2 cellular contexts compared by ENCODE assay signal in the genomic region with DNA sequence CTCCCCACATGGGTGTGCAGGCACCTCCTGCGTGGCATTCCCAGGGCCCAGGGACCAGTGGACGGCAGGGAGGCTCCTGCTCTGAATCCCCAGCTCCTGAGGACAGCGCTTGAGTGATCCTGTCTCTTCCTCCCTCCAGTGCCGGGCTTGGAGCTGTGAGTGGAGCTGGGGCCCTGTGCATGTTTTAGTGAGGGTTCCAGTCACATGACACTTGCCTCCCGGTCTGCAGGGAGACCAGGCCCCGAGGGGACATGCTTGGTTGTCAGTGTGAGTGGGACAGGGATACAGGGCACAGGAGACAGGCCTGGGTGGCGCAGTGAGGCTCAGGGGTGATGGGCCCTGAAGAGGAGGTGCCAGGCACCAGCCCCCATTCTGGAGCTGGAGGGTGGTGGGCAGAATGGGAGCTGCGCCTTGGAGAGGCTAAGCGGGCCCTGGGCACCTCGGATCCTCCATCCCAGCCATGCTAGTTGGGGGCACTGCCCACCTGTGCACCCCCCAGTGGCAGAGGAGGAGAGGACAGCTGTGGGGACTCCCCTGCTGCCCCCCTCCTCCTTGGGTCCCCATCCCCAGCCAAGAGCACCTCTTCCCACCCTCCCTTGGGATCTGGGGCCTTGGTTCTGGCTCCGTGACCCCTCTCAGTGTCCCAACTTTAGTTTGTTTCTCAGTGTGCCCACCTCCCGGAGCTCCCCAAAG.
TF ChIP-seq lines count a peak whose summit lies in the region.

No MANE protein-coding gene starts in this region.

TF ChIP-seq in GM23338, 12 proteins besides CTCF, POLR2A, EP300 and RAD21:
- TF ChIP-seq EZH2 (IDR thresholded peaks at IDR 0.05; ENCODE audit: low read depth, unreplicated experiment) (no peak), CREB1 (CRISPR knock-in tag; IDR thresholded peaks at IDR 0.05; ENCODE audit: low read depth) (no peak), NANOG (IDR thresholded peaks at IDR 0.05; ENCODE audit: borderline replicate concordance) (no peak), ZNF114 (CRISPR knock-in tag; IDR thresholded peaks at IDR 0.05) (no peak), ZNF331 (CRISPR knock-in tag; IDR thresholded peaks at IDR 0.05; ENCODE audit: low read depth) (no peak)
- TF ChIP-seq, protein P1, sequence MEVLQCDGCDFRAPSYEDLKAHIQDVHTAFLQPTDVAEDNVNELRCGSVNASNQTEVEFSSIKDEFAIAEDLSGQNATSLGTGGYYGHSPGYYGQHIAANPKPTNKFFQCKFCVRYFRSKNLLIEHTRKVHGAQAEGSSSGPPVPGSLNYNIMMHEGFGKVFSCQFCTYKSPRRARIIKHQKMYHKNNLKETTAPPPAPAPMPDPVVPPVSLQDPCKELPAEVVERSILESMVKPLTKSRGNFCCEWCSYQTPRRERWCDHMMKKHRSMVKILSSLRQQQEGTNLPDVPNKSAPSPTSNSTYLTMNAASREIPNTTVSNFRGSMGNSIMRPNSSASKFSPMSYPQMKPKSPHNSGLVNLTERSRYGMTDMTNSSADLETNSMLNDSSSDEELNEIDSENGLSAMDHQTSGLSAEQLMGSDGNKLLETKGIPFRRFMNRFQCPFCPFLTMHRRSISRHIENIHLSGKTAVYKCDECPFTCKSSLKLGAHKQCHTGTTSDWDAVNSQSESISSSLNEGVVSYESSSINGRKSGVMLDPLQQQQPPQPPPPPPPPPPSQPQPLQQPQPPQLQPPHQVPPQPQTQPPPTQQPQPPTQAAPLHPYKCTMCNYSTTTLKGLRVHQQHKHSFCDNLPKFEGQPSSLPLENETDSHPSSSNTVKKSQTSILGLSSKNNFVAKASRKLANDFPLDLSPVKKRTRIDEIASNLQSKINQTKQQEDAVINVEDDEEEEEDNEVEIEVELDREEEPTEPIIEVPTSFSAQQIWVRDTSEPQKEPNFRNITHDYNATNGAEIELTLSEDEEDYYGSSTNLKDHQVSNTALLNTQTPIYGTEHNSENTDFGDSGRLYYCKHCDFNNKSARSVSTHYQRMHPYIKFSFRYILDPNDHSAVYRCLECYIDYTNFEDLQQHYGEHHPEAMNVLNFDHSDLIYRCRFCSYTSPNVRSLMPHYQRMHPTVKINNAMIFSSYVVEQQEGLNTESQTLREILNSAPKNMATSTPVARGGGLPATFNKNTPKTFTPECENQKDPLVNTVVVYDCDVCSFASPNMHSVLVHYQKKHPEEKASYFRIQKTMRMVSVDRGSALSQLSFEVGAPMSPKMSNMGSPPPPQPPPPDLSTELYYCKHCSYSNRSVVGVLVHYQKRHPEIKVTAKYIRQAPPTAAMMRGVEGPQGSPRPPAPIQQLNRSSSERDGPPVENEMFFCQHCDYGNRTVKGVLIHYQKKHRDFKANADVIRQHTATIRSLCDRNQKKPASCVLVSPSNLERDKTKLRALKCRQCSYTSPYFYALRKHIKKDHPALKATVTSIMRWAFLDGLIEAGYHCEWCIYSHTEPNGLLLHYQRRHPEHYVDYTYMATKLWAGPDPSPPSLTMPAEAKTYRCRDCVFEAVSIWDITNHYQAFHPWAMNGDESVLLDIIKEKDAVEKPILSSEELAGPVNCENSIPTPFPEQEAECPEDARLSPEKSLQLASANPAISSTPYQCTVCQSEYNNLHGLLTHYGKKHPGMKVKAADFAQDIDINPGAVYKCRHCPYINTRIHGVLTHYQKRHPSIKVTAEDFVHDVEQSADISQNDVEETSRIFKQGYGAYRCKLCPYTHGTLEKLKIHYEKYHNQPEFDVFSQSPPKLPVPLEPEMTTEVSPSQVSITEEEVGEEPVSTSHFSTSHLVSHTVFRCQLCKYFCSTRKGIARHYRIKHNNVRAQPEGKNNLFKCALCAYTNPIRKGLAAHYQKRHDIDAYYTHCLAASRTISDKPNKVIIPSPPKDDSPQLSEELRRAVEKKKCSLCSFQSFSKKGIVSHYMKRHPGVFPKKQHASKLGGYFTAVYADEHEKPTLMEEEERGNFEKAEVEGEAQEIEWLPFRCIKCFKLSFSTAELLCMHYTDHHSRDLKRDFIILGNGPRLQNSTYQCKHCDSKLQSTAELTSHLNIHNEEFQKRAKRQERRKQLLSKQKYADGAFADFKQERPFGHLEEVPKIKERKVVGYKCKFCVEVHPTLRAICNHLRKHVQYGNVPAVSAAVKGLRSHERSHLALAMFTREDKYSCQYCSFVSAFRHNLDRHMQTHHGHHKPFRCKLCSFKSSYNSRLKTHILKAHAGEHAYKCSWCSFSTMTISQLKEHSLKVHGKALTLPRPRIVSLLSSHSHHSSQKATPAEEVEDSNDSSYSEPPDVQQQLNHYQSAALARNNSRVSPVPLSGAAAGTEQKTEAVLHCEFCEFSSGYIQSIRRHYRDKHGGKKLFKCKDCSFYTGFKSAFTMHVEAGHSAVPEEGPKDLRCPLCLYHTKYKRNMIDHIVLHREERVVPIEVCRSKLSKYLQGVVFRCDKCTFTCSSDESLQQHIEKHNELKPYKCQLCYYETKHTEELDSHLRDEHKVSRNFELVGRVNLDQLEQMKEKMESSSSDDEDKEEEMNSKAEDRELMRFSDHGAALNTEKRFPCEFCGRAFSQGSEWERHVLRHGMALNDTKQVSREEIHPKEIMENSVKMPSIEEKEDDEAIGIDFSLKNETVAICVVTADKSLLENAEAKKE (CRISPR knock-in tag; IDR thresholded peaks at IDR 0.05): no peak

TF ChIP-seq in H1, 55 proteins besides CTCF, POLR2A, EP300 and RAD21:
- TF ChIP-seq KDM5A (IDR thresholded peaks at IDR 0.05; ENCODE audit: low read length): no peak
- TF ChIP-seq NRF1 (IDR thresholded peaks at IDR 0.05; ENCODE audit: low read depth, low read length): no peak
- no peak for TF ChIP-seq SIN3A (conservative IDR thresholded peaks at IDR 0.05 in 1 of 2, IDR thresholded peaks at IDR 0.05 in 1 of 2; ENCODE audit: low read depth in 1 of 2, low read length in 2 of 2)
- no peak for TF ChIP-seq BRCA1 (IDR thresholded peaks at IDR 0.05; ENCODE audit: low read depth, low read length)
- TF ChIP-seq CBX8 (IDR thresholded peaks at IDR 0.05; ENCODE audit: borderline replicate concordance, low read depth, low read length): no peak
- TF ChIP-seq FOSL1 (IDR thresholded peaks at IDR 0.05; ENCODE audit: insufficient read depth, low read depth, low read length): no peak
- TF ChIP-seq KDM4A (IDR thresholded peaks at IDR 0.05; ENCODE audit: low read depth, low read length, severe bottlenecking): no peak
- TF ChIP-seq CHD2 (IDR thresholded peaks at IDR 0.05; ENCODE audit: low read length): no peak
- TF ChIP-seq SAP30 (IDR thresholded peaks at IDR 0.05; ENCODE audit: insufficient read depth, insufficient replicate concordance, low read length): no peak
- no peak for TF ChIP-seq ZNF274 (IDR thresholded peaks at IDR 0.05; ENCODE audit: borderline replicate concordance, extremely low read depth, low read length)
- TF ChIP-seq, protein P2, sequence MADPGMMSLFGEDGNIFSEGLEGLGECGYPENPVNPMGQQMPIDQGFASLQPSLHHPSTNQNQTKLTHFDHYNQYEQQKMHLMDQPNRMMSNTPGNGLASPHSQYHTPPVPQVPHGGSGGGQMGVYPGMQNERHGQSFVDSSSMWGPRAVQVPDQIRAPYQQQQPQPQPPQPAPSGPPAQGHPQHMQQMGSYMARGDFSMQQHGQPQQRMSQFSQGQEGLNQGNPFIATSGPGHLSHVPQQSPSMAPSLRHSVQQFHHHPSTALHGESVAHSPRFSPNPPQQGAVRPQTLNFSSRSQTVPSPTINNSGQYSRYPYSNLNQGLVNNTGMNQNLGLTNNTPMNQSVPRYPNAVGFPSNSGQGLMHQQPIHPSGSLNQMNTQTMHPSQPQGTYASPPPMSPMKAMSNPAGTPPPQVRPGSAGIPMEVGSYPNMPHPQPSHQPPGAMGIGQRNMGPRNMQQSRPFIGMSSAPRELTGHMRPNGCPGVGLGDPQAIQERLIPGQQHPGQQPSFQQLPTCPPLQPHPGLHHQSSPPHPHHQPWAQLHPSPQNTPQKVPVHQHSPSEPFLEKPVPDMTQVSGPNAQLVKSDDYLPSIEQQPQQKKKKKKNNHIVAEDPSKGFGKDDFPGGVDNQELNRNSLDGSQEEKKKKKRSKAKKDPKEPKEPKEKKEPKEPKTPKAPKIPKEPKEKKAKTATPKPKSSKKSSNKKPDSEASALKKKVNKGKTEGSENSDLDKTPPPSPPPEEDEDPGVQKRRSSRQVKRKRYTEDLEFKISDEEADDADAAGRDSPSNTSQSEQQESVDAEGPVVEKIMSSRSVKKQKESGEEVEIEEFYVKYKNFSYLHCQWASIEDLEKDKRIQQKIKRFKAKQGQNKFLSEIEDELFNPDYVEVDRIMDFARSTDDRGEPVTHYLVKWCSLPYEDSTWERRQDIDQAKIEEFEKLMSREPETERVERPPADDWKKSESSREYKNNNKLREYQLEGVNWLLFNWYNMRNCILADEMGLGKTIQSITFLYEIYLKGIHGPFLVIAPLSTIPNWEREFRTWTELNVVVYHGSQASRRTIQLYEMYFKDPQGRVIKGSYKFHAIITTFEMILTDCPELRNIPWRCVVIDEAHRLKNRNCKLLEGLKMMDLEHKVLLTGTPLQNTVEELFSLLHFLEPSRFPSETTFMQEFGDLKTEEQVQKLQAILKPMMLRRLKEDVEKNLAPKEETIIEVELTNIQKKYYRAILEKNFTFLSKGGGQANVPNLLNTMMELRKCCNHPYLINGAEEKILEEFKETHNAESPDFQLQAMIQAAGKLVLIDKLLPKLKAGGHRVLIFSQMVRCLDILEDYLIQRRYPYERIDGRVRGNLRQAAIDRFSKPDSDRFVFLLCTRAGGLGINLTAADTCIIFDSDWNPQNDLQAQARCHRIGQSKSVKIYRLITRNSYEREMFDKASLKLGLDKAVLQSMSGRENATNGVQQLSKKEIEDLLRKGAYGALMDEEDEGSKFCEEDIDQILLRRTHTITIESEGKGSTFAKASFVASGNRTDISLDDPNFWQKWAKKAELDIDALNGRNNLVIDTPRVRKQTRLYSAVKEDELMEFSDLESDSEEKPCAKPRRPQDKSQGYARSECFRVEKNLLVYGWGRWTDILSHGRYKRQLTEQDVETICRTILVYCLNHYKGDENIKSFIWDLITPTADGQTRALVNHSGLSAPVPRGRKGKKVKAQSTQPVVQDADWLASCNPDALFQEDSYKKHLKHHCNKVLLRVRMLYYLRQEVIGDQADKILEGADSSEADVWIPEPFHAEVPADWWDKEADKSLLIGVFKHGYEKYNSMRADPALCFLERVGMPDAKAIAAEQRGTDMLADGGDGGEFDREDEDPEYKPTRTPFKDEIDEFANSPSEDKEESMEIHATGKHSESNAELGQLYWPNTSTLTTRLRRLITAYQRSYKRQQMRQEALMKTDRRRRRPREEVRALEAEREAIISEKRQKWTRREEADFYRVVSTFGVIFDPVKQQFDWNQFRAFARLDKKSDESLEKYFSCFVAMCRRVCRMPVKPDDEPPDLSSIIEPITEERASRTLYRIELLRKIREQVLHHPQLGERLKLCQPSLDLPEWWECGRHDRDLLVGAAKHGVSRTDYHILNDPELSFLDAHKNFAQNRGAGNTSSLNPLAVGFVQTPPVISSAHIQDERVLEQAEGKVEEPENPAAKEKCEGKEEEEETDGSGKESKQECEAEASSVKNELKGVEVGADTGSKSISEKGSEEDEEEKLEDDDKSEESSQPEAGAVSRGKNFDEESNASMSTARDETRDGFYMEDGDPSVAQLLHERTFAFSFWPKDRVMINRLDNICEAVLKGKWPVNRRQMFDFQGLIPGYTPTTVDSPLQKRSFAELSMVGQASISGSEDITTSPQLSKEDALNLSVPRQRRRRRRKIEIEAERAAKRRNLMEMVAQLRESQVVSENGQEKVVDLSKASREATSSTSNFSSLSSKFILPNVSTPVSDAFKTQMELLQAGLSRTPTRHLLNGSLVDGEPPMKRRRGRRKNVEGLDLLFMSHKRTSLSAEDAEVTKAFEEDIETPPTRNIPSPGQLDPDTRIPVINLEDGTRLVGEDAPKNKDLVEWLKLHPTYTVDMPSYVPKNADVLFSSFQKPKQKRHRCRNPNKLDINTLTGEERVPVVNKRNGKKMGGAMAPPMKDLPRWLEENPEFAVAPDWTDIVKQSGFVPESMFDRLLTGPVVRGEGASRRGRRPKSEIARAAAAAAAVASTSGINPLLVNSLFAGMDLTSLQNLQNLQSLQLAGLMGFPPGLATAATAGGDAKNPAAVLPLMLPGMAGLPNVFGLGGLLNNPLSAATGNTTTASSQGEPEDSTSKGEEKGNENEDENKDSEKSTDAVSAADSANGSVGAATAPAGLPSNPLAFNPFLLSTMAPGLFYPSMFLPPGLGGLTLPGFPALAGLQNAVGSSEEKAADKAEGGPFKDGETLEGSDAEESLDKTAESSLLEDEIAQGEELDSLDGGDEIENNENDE (IDR thresholded peaks at IDR 0.05; ENCODE audit: insufficient replicate concordance, low read length): no peak
- TF ChIP-seq JUND (IDR thresholded peaks at IDR 0.05; ENCODE audit: low read length): no peak
- TF ChIP-seq BACH1 (IDR thresholded peaks at IDR 0.05; ENCODE audit: low read length): no peak
- TF ChIP-seq, protein P3, sequence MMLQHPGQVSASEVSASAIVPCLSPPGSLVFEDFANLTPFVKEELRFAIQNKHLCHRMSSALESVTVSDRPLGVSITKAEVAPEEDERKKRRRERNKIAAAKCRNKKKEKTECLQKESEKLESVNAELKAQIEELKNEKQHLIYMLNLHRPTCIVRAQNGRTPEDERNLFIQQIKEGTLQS (IDR thresholded peaks at IDR 0.05; ENCODE audit: insufficient read depth, low read depth, low read length): no peak
- no peak for TF ChIP-seq CREB1 (IDR thresholded peaks at IDR 0.05)
- no peak for TF ChIP-seq GTF2F1 (IDR thresholded peaks at IDR 0.05; ENCODE audit: borderline replicate concordance, low read depth, low read length)
